ENCODE assay signal across 24 cellular contexts in genomic region chr1:237525102-237525501, GRCh38.
"Had no signal": no experiment of that assay in that cellular context is flagged by ENCODE, and none has a peak within 500 bp of the region (broad histone marks: within the 10 kb centered on the region; RNA-seq: fewer than 3 reads in every experiment).

No MANE protein-coding gene starts in this region.

- H3K4me1 ChIP-seq: colonic mucosa, esophagus squamous epithelium, foreskin keratinocyte, gastrocnemius medialis, gastroesophageal sphincter had no signal

- H3K36me3 ChIP-seq: colonic mucosa, esophagus squamous epithelium, gastrocnemius medialis had no signal

- H3K4me3 ChIP-seq: colonic mucosa, coronary artery, dorsolateral prefrontal cortex, esophagus muscularis mucosa, esophagus squamous epithelium, gastrocnemius medialis, gastroesophageal sphincter, heart left ventricle, heart right ventricle had no signal

- H3K27ac ChIP-seq: colonic mucosa, coronary artery, dorsolateral prefrontal cortex, epithelial cell of prostate, esophagus muscularis mucosa, esophagus squamous epithelium, foreskin keratinocyte, gastrocnemius medialis, gastroesophageal sphincter, heart left ventricle, heart right ventricle had no signal

- H3K9me3 Mint-ChIP-seq: dendritic cell treated with granulocyte-macrophage colony-stimulating factor and Interleukin-4, amounts not matched to agents 40 ng/mL and 50 ng/mL, for 4 days; effector memory CD8-positive, alpha-beta T cell had no signal

- H3K27me3 Mint-ChIP-seq: dendritic cell treated with granulocyte-macrophage colony-stimulating factor and Interleukin-4, amounts not matched to agents 40 ng/mL and 50 ng/mL, for 4 days had no signal

- DNase-seq: colonic mucosa; cortex of kidney; dermis blood vessel endothelial cell; dorsolateral prefrontal cortex; effector CD4-positive, alpha-beta T cell; effector CD8-positive, alpha-beta T cell; effector memory CD4-positive, alpha-beta T cell; effector memory CD8-positive, alpha-beta T cell; endodermal cell; erythroblast; esophagus squamous epithelium; foreskin fibroblast; foreskin keratinocyte; foreskin melanocyte; gastrocnemius medialis; glutamatergic neuron; head of caudate nucleus; heart left ventricle; heart right ventricle had no signal

- H3K27ac Mint-ChIP-seq: dendritic cell treated with granulocyte-macrophage colony-stimulating factor and Interleukin-4, amounts not matched to agents 40 ng/mL and 50 ng/mL, for 4 days; effector memory CD8-positive, alpha-beta T cell; endodermal cell had no signal

- H3K9me3 ChIP-seq: colonic mucosa, esophagus muscularis mucosa, esophagus squamous epithelium, gastrocnemius medialis, heart left ventricle had no signal

- H3K4me3 Mint-ChIP-seq: dendritic cell treated with granulocyte-macrophage colony-stimulating factor and Interleukin-4, amounts not matched to agents 40 ng/mL and 50 ng/mL, for 4 days; effector memory CD8-positive, alpha-beta T cell; endodermal cell had no signal
